Comparison of ENCODE assay signal across 21 cellular contexts in genomic region chr9:21680590-21680989, GRCh38.
"Had no signal": no experiment of that assay in that cellular context is flagged by ENCODE, and none has a peak within 500 bp of the region (broad histone marks: within the 10 kb centered on the region; RNA-seq: fewer than 3 reads in every experiment).

No MANE protein-coding gene starts in this region.

- H3K4me1 Mint-ChIP-seq: central memory CD8-positive, alpha-beta T cell had no signal

- H3K27ac ChIP-seq: adrenal gland, body of pancreas, tibial nerve, uterus had no signal

- DNase-seq: activated CD4-positive, alpha-beta T cell treated with anti-CD3 and anti-CD28 coated beads for 1 hour; activated CD4-positive, alpha-beta T cell treated with anti-CD3 and anti-CD28 coated beads, Interleukin-2, amount 50 U/mL, for 4 hours; activated naive CD4-positive, alpha-beta T cell treated with anti-CD3 and anti-CD28 coated beads, Interleukin-2, amount 10 ng/mL, durations not matched to agents 7 days and 5 days; activated T-cell treated with anti-CD3 and anti-CD28 coated beads for 4 hours; adrenal gland; body of pancreas; effector CD8-positive, alpha-beta T cell; hippocampal formation; left ventricle myocardium superior; nucleus accumbens; stimulated activated CD4-positive, alpha-beta T cell treated with anti-CD3 and anti-CD28 coated beads, Interleukin-4, amount 100 ng/mL, for 4 hours; stimulated activated CD8-positive, alpha-beta memory T cell treated with anti-CD3 and anti-CD28 coated beads, Interleukin-4, amount 100 ng/mL, for 48 hours; stimulated activated naive CD4-positive, alpha-beta T cell treated with Interleukin-2 at 50 U/mL for 16 hours; substantia nigra; T-helper 9 cell; uterus had no signal

- H3K4me1 ChIP-seq: adrenal gland, body of pancreas, tibial nerve, uterus had no signal

- H3K9me3 ChIP-seq: adrenal gland, body of pancreas, tibial nerve, uterus had no signal

- H3K27me3 Mint-ChIP-seq: central memory CD8-positive, alpha-beta T cell had no signal

- H3K27me3 ChIP-seq: body of pancreas, tibial nerve, uterus had no signal

- H3K4me3 Mint-ChIP-seq: activated naive CD4-positive, alpha-beta T cell treated with anti-CD3 and anti-CD28 coated beads, Interleukin-2, amount 10 ng/mL, durations not matched to agents 7 days and 5 days; central memory CD8-positive, alpha-beta T cell; natural killer cell treated with Interleukin-12 subunit alpha and Interleukin-12 subunit beta and Interleukin-15 and Interleukin-18, amount 100 ng/mL, for 72 hours had no signal

- H3K4me3 ChIP-seq: adrenal gland, body of pancreas, skin epidermis, tibial nerve, uterus had no signal

- H3K27ac Mint-ChIP-seq: activated naive CD4-positive, alpha-beta T cell treated with anti-CD3 and anti-CD28 coated beads, Interleukin-2, amount 10 ng/mL, durations not matched to agents 7 days and 5 days; activated T-helper 2 cell treated with anti-CD3 and anti-CD28 coated beads, Interferon-gamma antibody, Interleukin-2, Interleukin-4, amounts not matched to agents 10 μg/mL and 5 μg/mL and 100 μg/mL, durations not matched to agents 14 hours and 24 hours and 36 hours; natural killer cell treated with Interleukin-12 subunit alpha and Interleukin-12 subunit beta and Interleukin-15 and Interleukin-18, amount 100 ng/mL, for 72 hours had no signal

- H3K36me3 Mint-ChIP-seq: activated naive CD4-positive, alpha-beta T cell treated with anti-CD3 and anti-CD28 coated beads, Interleukin-2, amount 10 ng/mL, durations not matched to agents 7 days and 5 days; natural killer cell treated with Interleukin-12 subunit alpha and Interleukin-12 subunit beta and Interleukin-15 and Interleukin-18, amount 100 ng/mL, for 72 hours had no signal

- H3K36me3 ChIP-seq: adrenal gland, tibial nerve, uterus had no signal

- H3K9me3 Mint-ChIP-seq: activated naive CD4-positive, alpha-beta T cell treated with anti-CD3 and anti-CD28 coated beads, Interleukin-2, amount 10 ng/mL, durations not matched to agents 7 days and 5 days; activated T-helper 2 cell treated with anti-CD3 and anti-CD28 coated beads, Interferon-gamma antibody, Interleukin-2, Interleukin-4, amounts not matched to agents 10 μg/mL and 5 μg/mL and 100 μg/mL, durations not matched to agents 14 hours and 24 hours and 36 hours; central memory CD8-positive, alpha-beta T cell; natural killer cell treated with Interleukin-12 subunit alpha and Interleukin-12 subunit beta and Interleukin-15 and Interleukin-18, amount 100 ng/mL, for 72 hours had no signal

- ATAC-seq: body of pancreas; left ventricle myocardium superior; natural killer cell treated with Interleukin-12 subunit alpha and Interleukin-12 subunit beta and Interleukin-15 and Interleukin-18, amount 100 ng/mL, for 72 hours had no signal
